Comparison of ENCODE assay signal across 10 cellular contexts in the genomic region with DNA sequence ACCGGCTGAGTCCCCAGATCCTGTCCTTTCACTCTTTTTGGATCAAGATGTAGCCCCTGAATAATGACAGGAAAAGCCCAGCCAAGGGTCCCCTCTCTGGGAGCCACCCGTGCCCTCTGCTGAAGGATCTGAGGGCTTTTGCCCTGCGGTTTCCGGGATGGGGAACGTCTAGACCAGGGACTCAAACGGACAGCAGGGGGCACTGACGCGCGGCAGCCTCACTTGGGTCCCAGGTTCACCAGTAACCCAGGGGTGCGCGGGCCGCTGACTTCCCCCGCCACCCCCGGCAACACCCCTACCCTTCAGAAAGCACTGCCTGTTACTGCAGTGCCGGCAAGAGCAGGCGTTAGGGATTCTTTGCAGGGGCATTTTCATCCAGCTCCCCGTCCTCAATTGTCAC.
DNase-seq lines count a peak whose midpoint lies in the region; ATAC-seq, FAIRE-seq and TF ChIP-seq lines count a peak whose summit lies in the region.
"Had no signal": no experiment of that assay in that cellular context is flagged by ENCODE, and none has a peak within 500 bp of the region (broad histone marks: within the 10 kb centered on the region; RNA-seq: fewer than 3 reads in every experiment).

No MANE protein-coding gene starts in this region.

- no peaks in the 10 kb centered on the region for H3K79me2 ChIP-seq in DND-41 (ENCODE audit: insufficient read depth, low read length)
- H3K79me2 ChIP-seq in K562 (ENCODE audit: control insufficient read depth, insufficient read depth, low read length), result no peaks in the 10 kb centered on the region

- H3K9me3 ChIP-seq in DND-41 (ENCODE audit: insufficient read depth, low read length, severe bottlenecking), result no peaks in the 10 kb centered on the region
- H3K9me3 ChIP-seq in K562 (replicated peaks; ENCODE audit: control insufficient read depth, insufficient read depth, low read depth, low read length), result no peaks in the 10 kb centered on the region; the same call in 1 of the 2 replicates

- TF ChIP-seq EP300 in K562 (IDR thresholded peaks at IDR 0.05; ENCODE audit: low read length), result no peak

- H3K27me3 ChIP-seq in DND-41 (ENCODE audit: insufficient read depth, low read length, poor library complexity) (no peaks in the 10 kb centered on the region), K562 (ENCODE audit: control insufficient read depth in 2 of 2, insufficient read depth in 2 of 2, low read length in 2 of 2) (peaks cover 13 to 94% of the 10 kb centered on the region in 2 experiments; a peak in 3 of 5 replicates)

- no peaks in the 10 kb centered on the region for H3K36me3 Mint-ChIP-seq in nephron progenitor cell (ENCODE audit: low read depth)

- no peaks in the 10 kb centered on the region for H3K9me3 Mint-ChIP-seq in nephron progenitor cell

- H3K4me3 Mint-ChIP-seq in nephron progenitor cell, result no peak overlapping the region

- ATAC-seq in DND-41 (ENCODE audit: insufficient read depth, low read depth) (no peak), K562 (peak; percentile 64; the same call in 2 of the 3 replicates)

- CTCF ChIA-PET in K562 (lab: Yijun Ruan, JAX; ENCODE audit: low intra/inter-chr PET ratio), result no interaction called here

- in situ Hi-C loops in K562 (cut with MboI), result no loop called here

- H3K4me3 ChIP-seq in DND-41 (ENCODE audit: low read depth in 1 of 2, low read length in 2 of 2) (no peak overlapping the region), HFF-Myc (replicated peaks; ENCODE audit: low read depth, low read length) (no peak overlapping the region), K562 (no peak overlapping the region)

- H4K20me1 ChIP-seq in DND-41 (ENCODE audit: insufficient read depth, low read length) (no peaks in the 10 kb centered on the region; the same call in 1 of the 2 replicates), K562 (replicated peaks; ENCODE audit: control insufficient read depth, insufficient read depth, low read length) (no peaks in the 10 kb centered on the region; the same call in 1 of the 2 replicates)

- no peak for FAIRE-seq in K562 (lab: Jason Lieb, UNC)
- FAIRE-seq in frontal cortex (lab: Jason Lieb, UNC), result no peak

- H3K4me1 Mint-ChIP-seq in nephron progenitor cell, result peaks cover 21% of the 10 kb centered on the region

- POLR2A ChIA-PET in K562 (lab: Yijun Ruan, JAX), result interaction anchor here (0.6 kb wide), 3 partner anchors 8 to 248 kb away, joined by 3 to 4 read pairs (median 3); no protein-coding TSS in a partner anchor

- no peak overlapping the region for H2AFZ ChIP-seq in DND-41 (ENCODE audit: low read depth, low read length)
- H2AFZ ChIP-seq in K562 (ENCODE audit: low read depth, low read length), result no peak overlapping the region

- H3K27ac Mint-ChIP-seq in nephron progenitor cell, result no peak overlapping the region

- intact Hi-C loops in K562 (cut with micrococcal nuclease), result no loop called here

- TF ChIP-seq POLR2A in K562 (conservative IDR thresholded peaks at IDR 0.05), result no peak

- H3K27me3 Mint-ChIP-seq in nephron progenitor cell (ENCODE audit: low read depth, poor library complexity), result no peaks in the 10 kb centered on the region

- H3K9ac ChIP-seq in DND-41 (ENCODE audit: low read depth, low read length), result no peak overlapping the region
- no peak overlapping the region for H3K9ac ChIP-seq in K562 (ENCODE audit: insufficient read depth in 1 of 2, low read depth in 2 of 2, low read length in 2 of 2)

- no peaks in the 10 kb centered on the region for H3K9me1 ChIP-seq in K562 (ENCODE audit: control insufficient read depth, insufficient read depth, low read length)

- no peak overlapping the region for H3K4me2 ChIP-seq in DND-41 (ENCODE audit: insufficient read depth, low read length)
- no peak overlapping the region for H3K4me2 ChIP-seq in K562 (ENCODE audit: insufficient read depth, low read length)

- H3K36me3 ChIP-seq in DND-41 (ENCODE audit: insufficient read depth, low read length) (no peaks in the 10 kb centered on the region), K562 (ENCODE audit: control insufficient read depth, insufficient read depth, low read length) (no peaks in the 10 kb centered on the region)

- TF ChIP-seq CTCF in DND-41 (IDR thresholded peaks at IDR 0.05; ENCODE audit: borderline replicate concordance, extremely low read depth, low read length, poor library complexity, severe bottlenecking), result peak; percentile 46
- TF ChIP-seq CTCF in HFF-Myc (IDR thresholded peaks at IDR 0.05; ENCODE audit: low read depth, low read length, missing control alignments), result peak; percentile 40
- peak; percentile 31 to 53 (median 37); a peak in 4 of 6 replicates for TF ChIP-seq CTCF in K562 (IDR thresholded peaks at IDR 0.05 in 2 of 3, conservative IDR thresholded peaks at IDR 0.05 in 1 of 3; ENCODE audit: insufficient read depth in 2 of 3, low read depth in 1 of 3, low read length in 3 of 3)
- TF ChIP-seq CTCF in nephron progenitor cell (IDR thresholded peaks at IDR 0.05), result peak; percentile 18

- DNase-seq in DND-41 (peak; percentile 5), HFF-Myc (ENCODE audit: extremely low read depth, low read depth) (no peak), K562 (ENCODE audit: extremely low read depth in 1 of 4, low spot score in 3 of 4) (peak; percentile 23 to 56 (median 32)), nephron progenitor cell (peak; percentile 54), medulla oblongata (ENCODE audit: extremely low spot score) (no peak), frontal cortex (ENCODE audit: low spot score in 2 of 2) (no peak), occipital lobe (lab: John Stamatoyannopoulos, UW) (no peak)
- DNase-seq: caudate nucleus, midbrain, NCI-H226 had no signal

- H3K4me1 ChIP-seq in DND-41 (ENCODE audit: insufficient read depth, low read length) (no peaks in the 10 kb centered on the region), K562 (replicated peaks in 1 of 2; ENCODE audit: control insufficient read depth in 2 of 2, insufficient read depth in 2 of 2, low read length in 2 of 2) (peaks cover 0 to 3% of the 10 kb centered on the region in 2 experiments; a peak in 1 of 5 replicates)

- WGBS in K562 (ENCODE audit: insufficient coverage, low coverage, missing lambda C conversion rate), result 0% methylated on average over 17 of the region's 17 CpGs

- no TSS peak for BruUV-seq in K562 (replicated peaks; lab: Mats Ljungman, UMichigan)

- TF ChIP-seq RAD21 in K562 (CRISPR knock-in tag; conservative IDR thresholded peaks at IDR 0.05 in 1 of 2, IDR thresholded peaks at IDR 0.05 in 1 of 2), result peak in 1 of 2 experiments; percentile 18; a peak in 1 of 4 replicates

- H3K27ac ChIP-seq in DND-41 (ENCODE audit: low read length), result no peak overlapping the region
- no peak overlapping the region for H3K27ac ChIP-seq in K562 (ENCODE audit: extremely low read depth, low read depth, low read length)

TF ChIP-seq in K562, 482 proteins besides CTCF, POLR2A, EP300 and RAD21:
- TF ChIP-seq SMC3 (conservative IDR thresholded peaks at IDR 0.05; ENCODE audit: insufficient read depth, low read depth, low read length), result 0 out of 2 replicates have a peak, but pooled peaks have one; percentile 13
- no peak for TF ChIP-seq ZNF766 (CRISPR knock-in tag; conservative IDR thresholded peaks at IDR 0.05)

Comparison
In these comparisons a context has a peak if more than half of its experiments do, and no peak if none do; other contexts are left out.
1. DNase-seq: peak in DND-41 (single experiment), K562 (4 of 4) and nephron progenitor cell (single experiment); none in HFF-Myc (single experiment), medulla oblongata (single experiment), frontal cortex (0 of 2) and occipital lobe (single experiment).
2. Peak in every context shown above with its lines, with median percentiles within 50 percentile points of each other: CTCF ChIP-seq.